In genomic region chr6:34798057-34798456, GRCh38 we compare ENCODE assay signal across 1 cellular context.
TF ChIP-seq lines count a peak whose summit lies in the region.

No MANE protein-coding gene starts in this region.

TF ChIP-seq in HEK293, 187 proteins besides CTCF, POLR2A, EP300 and RAD21:
- TF ChIP-seq ZNF148 (tag by site-specific recombination; IDR thresholded peaks at IDR 0.05; ENCODE audit: borderline replicate concordance) (no peak), ZNF146 (tag by site-specific recombination; IDR thresholded peaks at IDR 0.05) (peak; percentile 73)
